In the genomic region with DNA sequence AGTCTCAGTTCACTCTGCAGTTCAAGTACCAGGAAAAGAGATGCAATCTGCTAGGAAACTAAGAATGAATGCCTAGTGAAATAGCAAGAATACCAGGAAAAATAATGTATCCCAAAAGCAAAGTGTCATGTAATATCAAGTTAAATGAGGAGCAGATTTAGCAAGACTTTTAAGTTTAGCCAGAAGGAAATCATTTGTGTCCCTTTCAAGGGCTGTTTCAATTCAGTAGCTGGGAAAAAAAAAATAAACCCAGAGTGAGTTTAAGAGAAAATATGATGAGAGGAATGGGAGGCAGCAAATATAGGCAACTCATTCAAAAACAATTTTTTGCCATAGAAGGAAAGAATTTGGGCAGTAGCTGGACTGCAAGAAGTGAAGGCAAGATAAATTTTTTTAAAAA, we compare ENCODE assay signal across 17 cellular contexts.
A peak's percentile ranks its signal among the peaks of the same experiment; 100 is the strongest.
DNase-seq lines count a peak whose midpoint lies in the region; ATAC-seq and TF ChIP-seq lines count a peak whose summit lies in the region.
"Had no signal": no experiment of that assay in that cellular context is flagged by ENCODE, and none has a peak within 500 bp of the region (broad histone marks: within the 10 kb centered on the region; RNA-seq: fewer than 3 reads in every experiment).

No MANE protein-coding gene starts in this region.

- H4K20me1 ChIP-seq in osteoblast (ENCODE audit: insufficient read depth, low read length) = no peaks in the 10 kb centered on the region

- no peaks in the 10 kb centered on the region for H3K4me1 Mint-ChIP-seq in natural killer cell treated with Interleukin-12 subunit alpha and Interleukin-12 subunit beta and Interleukin-15 and Interleukin-18, amount 100 ng/mL, for 72 hours (ENCODE audit: low read depth in 2 of 2)

- no peaks in the 10 kb centered on the region for H3K9me3 ChIP-seq in adipocyte (ENCODE audit: control insufficient read depth, low read length)
- H3K9me3 ChIP-seq in osteoblast (ENCODE audit: low read depth, low read length) = no peaks in the 10 kb centered on the region
- H3K9me3 ChIP-seq: A549, BE2C, Peyer's patch had no signal

- no peak overlapping the region for H3K4me3 ChIP-seq in adipocyte (ENCODE audit: low read length)
- no peak overlapping the region for H3K4me3 ChIP-seq in osteoblast (ENCODE audit: insufficient read depth, low read length)
- H3K4me3 ChIP-seq: A549, Peyer's patch had no signal

- no peaks in the 10 kb centered on the region for H3K36me3 ChIP-seq in adipocyte (ENCODE audit: control insufficient read depth, insufficient read depth, low read length, severe bottlenecking)
- no peaks in the 10 kb centered on the region for H3K36me3 ChIP-seq in osteoblast (ENCODE audit: insufficient read depth, low read length)
- H3K36me3 ChIP-seq: BE2C, Peyer's patch had no signal

- H3K27ac Mint-ChIP-seq in natural killer cell treated with Interleukin-12 subunit alpha and Interleukin-12 subunit beta and Interleukin-15 and Interleukin-18, amount 100 ng/mL, for 72 hours = no peak overlapping the region
- H3K27ac Mint-ChIP-seq: CD4-positive, alpha-beta T cell had no signal

- H3K4me1 ChIP-seq in adipocyte (ENCODE audit: control insufficient read depth, insufficient read depth, low read length) (peaks cover 18% of the 10 kb centered on the region), osteoblast (ENCODE audit: insufficient read depth, low read length) (peaks cover 24% of the 10 kb centered on the region)
- H3K4me1 ChIP-seq: A549, Peyer's patch had no signal

- peak; percentile 31 for DNase-seq in AG09319 (ENCODE audit: extremely low read depth, low read depth)
- DNase-seq in GM04504 (ENCODE audit: low read depth) = peak; percentile 40
- DNase-seq in adipocyte (ENCODE audit: low read depth) = peak; percentile 59
- DNase-seq in osteoblast (ENCODE audit: insufficient read length, low spot score, missing footprints) = no peak
- no peak for DNase-seq in SIG-M5 treated with dmso at 0.1 percent for 504 hours (lab: John Stamatoyannopoulos, UW; ENCODE audit: unreplicated experiment)
- DNase-seq in natural killer cell treated with Interleukin-12 subunit alpha and Interleukin-12 subunit beta and Interleukin-15 and Interleukin-18, amount 100 ng/mL, for 72 hours (ENCODE audit: low spot score) = no peak
- DNase-seq: BE2C; CD4-positive, alpha-beta T cell; H7; IMR-90; NCI-H1417 treated with DMSO at 0.1 percent for 48 hours; NCI-H2171; NCI-H446; NCI-H526 treated with DMSO at 0.1 percent for 48 hours; Peyer's patch had no signal

- peaks cover 17% of the 10 kb centered on the region for H3K9me3 Mint-ChIP-seq in natural killer cell treated with Interleukin-12 subunit alpha and Interleukin-12 subunit beta and Interleukin-15 and Interleukin-18, amount 100 ng/mL, for 72 hours

- no peak overlapping the region for H3K9ac ChIP-seq in adipocyte (ENCODE audit: low read length)

- H3K27me3 ChIP-seq in adipocyte (replicated peaks; ENCODE audit: control insufficient read depth, insufficient read depth, low read length) (no peaks in the 10 kb centered on the region), osteoblast (ENCODE audit: insufficient read depth, low read length) (no peaks in the 10 kb centered on the region)
- H3K27me3 ChIP-seq: BE2C, Peyer's patch had no signal

- H3K36me3 Mint-ChIP-seq in natural killer cell treated with Interleukin-12 subunit alpha and Interleukin-12 subunit beta and Interleukin-15 and Interleukin-18, amount 100 ng/mL, for 72 hours = peaks cover 5% of the 10 kb centered on the region

- TF ChIP-seq CTCF in AG09319 (IDR thresholded peaks at IDR 0.05; ENCODE audit: low read depth, low read length) (no peak), osteoblast (IDR thresholded peaks at IDR 0.05; ENCODE audit: extremely low read depth, low read depth, low read length) (no peak)

- no peaks in the 10 kb centered on the region for H3K27me3 Mint-ChIP-seq in natural killer cell treated with Interleukin-12 subunit alpha and Interleukin-12 subunit beta and Interleukin-15 and Interleukin-18, amount 100 ng/mL, for 72 hours
- H3K27me3 Mint-ChIP-seq: CD4-positive, alpha-beta T cell had no signal

- no peak for ATAC-seq in natural killer cell treated with Interleukin-12 subunit alpha and Interleukin-12 subunit beta and Interleukin-15 and Interleukin-18, amount 100 ng/mL, for 72 hours
- no peak for ATAC-seq in HG03139 (IDR thresholded peaks at IDR 0.05; ENCODE audit: unreplicated experiment)
- ATAC-seq: A549 had no signal

- H2AFZ ChIP-seq in osteoblast (ENCODE audit: low read length) = no peak overlapping the region

- peak overlapping the region; percentile 18 for H3K4me2 ChIP-seq in osteoblast (ENCODE audit: insufficient read depth, low read length)
- H3K4me2 ChIP-seq: A549 had no signal

- H3K4me3 Mint-ChIP-seq in natural killer cell treated with Interleukin-12 subunit alpha and Interleukin-12 subunit beta and Interleukin-15 and Interleukin-18, amount 100 ng/mL, for 72 hours = no peak overlapping the region
- H3K4me3 Mint-ChIP-seq: CD4-positive, alpha-beta T cell had no signal

- H3K79me2 ChIP-seq in osteoblast (ENCODE audit: insufficient read depth, low read length) = no peaks in the 10 kb centered on the region

- peak overlapping the region; percentile 52 for H3K27ac ChIP-seq in osteoblast (ENCODE audit: low read depth, low read length)
- H3K27ac ChIP-seq: A549, Peyer's patch had no signal

Comparison
In these comparisons a context has a peak if more than half of its experiments do, and no peak if none do; other contexts are left out.
1. DNase-seq: peak in AG09319 (single experiment), GM04504 (single experiment) and adipocyte (single experiment); none in osteoblast (single experiment), SIG-M5 treated with dmso at 0.1 percent for 504 hours (single experiment) and natural killer cell treated with Interleukin-12 subunit alpha and Interleukin-12 subunit beta and Interleukin-15 and Interleukin-18, amount 100 ng/mL, for 72 hours (single experiment).